Comparison of ENCODE assay signal across 24 cellular contexts in the genomic region with DNA sequence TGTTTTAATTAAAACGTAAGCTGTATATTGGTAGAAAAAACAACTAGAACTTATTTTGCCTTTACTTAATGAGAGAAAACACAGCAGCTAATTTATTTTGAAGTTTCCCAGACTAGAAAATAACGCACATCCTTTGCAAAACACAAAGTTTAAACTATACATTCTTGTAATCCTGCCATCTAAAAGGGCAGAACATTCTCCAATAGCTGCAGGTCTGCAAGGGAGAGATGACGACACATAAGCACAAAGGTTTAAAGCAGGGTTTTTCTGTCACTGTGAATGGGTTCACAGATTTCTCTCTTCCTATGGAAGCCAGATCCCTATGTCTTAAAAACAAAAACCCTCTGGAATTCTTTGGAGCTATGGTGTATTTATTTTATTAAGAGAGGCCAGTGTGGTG.
"Had no signal": no experiment of that assay in that cellular context is flagged by ENCODE, and none has a peak within 500 bp of the region (broad histone marks: within the 10 kb centered on the region; RNA-seq: fewer than 3 reads in every experiment).

No MANE protein-coding gene starts in this region.

- H3K4me3 ChIP-seq: esophagus squamous epithelium, gastrocnemius medialis, left lung, lower lobe of right lung, prostate gland, right lobe of liver, testis, tibial nerve, upper lobe of right lung, vagina had no signal

- H3K27me3 ChIP-seq: esophagus squamous epithelium, gastrocnemius medialis, left lung, right lobe of liver, testis, tibial nerve, upper lobe of right lung, vagina had no signal

- H3K27me3 Mint-ChIP-seq: dendritic cell treated with granulocyte-macrophage colony-stimulating factor and Interleukin-4, amounts not matched to agents 40 ng/mL and 50 ng/mL, for 4 days; effector memory CD8-positive, alpha-beta T cell; stimulated activated naive CD8-positive, alpha-beta T cell treated with anti-CD3 and anti-CD28 coated beads, Interleukin-15, amount 100 ng/mL, for 72 hours had no signal

- FAIRE-seq: colon, keratinocyte had no signal

- DNase-seq: effector memory CD8-positive, alpha-beta T cell; esophagus squamous epithelium; gastrocnemius medialis; glutamatergic neuron; left lung; lower lobe of right lung; naive thymus-derived CD8-positive, alpha-beta T cell; retina; right lobe of liver; stimulated activated CD4-positive, alpha-beta T cell treated with anti-CD3 and anti-CD28 coated beads, Interleukin-2, amount 100 ng/mL, for 24 hours; stimulated activated CD4-positive, alpha-beta T cell treated with anti-CD3 and anti-CD28 coated beads, Interleukin-4, amount 100 ng/mL, for 4 hours; stimulated activated naive B cell treated with anti-CD40 and anti-IgM and Interleukin-4, amounts not matched to agents 10 μg/mL and 1 μg/mL and 100 μg/mL, for 72 hours; stimulated activated naive CD8-positive, alpha-beta T cell treated with anti-CD3 and anti-CD28 coated beads, Interleukin-15, amount 100 ng/mL, for 72 hours; testis; upper lobe of right lung had no signal

- H3K4me1 ChIP-seq: esophagus squamous epithelium, gastrocnemius medialis, left lung, lower lobe of right lung, parathyroid adenoma, prostate gland, right lobe of liver, testis, tibial nerve, upper lobe of right lung had no signal

- H3K27ac Mint-ChIP-seq: dendritic cell treated with granulocyte-macrophage colony-stimulating factor and Interleukin-4, amounts not matched to agents 40 ng/mL and 50 ng/mL, for 4 days; effector memory CD8-positive, alpha-beta T cell; memory B cell; naive thymus-derived CD8-positive, alpha-beta T cell; stimulated activated naive B cell treated with anti-CD40 and anti-IgM and Interleukin-4, amounts not matched to agents 10 μg/mL and 1 μg/mL and 100 μg/mL, for 72 hours; stimulated activated naive CD8-positive, alpha-beta T cell treated with anti-CD3 and anti-CD28 coated beads, Interleukin-15, amount 100 ng/mL, for 72 hours had no signal

- H3K9ac ChIP-seq: parathyroid adenoma had no signal

- H3K36me3 Mint-ChIP-seq: memory B cell; naive thymus-derived CD8-positive, alpha-beta T cell; stimulated activated naive B cell treated with anti-CD40 and anti-IgM and Interleukin-4, amounts not matched to agents 10 μg/mL and 1 μg/mL and 100 μg/mL, for 72 hours had no signal

- ATAC-seq: effector memory CD8-positive, alpha-beta T cell; gastrocnemius medialis; left lung; lower lobe of right lung; naive thymus-derived CD8-positive, alpha-beta T cell; right lobe of liver; stimulated activated naive B cell treated with anti-CD40 and anti-IgM and Interleukin-4, amounts not matched to agents 10 μg/mL and 1 μg/mL and 100 μg/mL, for 72 hours; stimulated activated naive CD8-positive, alpha-beta T cell treated with anti-CD3 and anti-CD28 coated beads, Interleukin-15, amount 100 ng/mL, for 72 hours; upper lobe of right lung had no signal

- H3K9me3 ChIP-seq: esophagus squamous epithelium, gastrocnemius medialis, left lung, lower lobe of right lung, prostate gland, right lobe of liver, testis, tibial nerve, upper lobe of right lung, vagina had no signal

- H3K9me3 Mint-ChIP-seq: dendritic cell treated with granulocyte-macrophage colony-stimulating factor and Interleukin-4, amounts not matched to agents 40 ng/mL and 50 ng/mL, for 4 days; memory B cell; neural crest cell; stimulated activated naive B cell treated with anti-CD40 and anti-IgM and Interleukin-4, amounts not matched to agents 10 μg/mL and 1 μg/mL and 100 μg/mL, for 72 hours; stimulated activated naive CD8-positive, alpha-beta T cell treated with anti-CD3 and anti-CD28 coated beads, Interleukin-15, amount 100 ng/mL, for 72 hours had no signal

- H3K4me3 Mint-ChIP-seq: dendritic cell treated with granulocyte-macrophage colony-stimulating factor and Interleukin-4, amounts not matched to agents 40 ng/mL and 50 ng/mL, for 4 days; effector memory CD8-positive, alpha-beta T cell; memory B cell; naive thymus-derived CD8-positive, alpha-beta T cell; neural crest cell; stimulated activated naive B cell treated with anti-CD40 and anti-IgM and Interleukin-4, amounts not matched to agents 10 μg/mL and 1 μg/mL and 100 μg/mL, for 72 hours; stimulated activated naive CD8-positive, alpha-beta T cell treated with anti-CD3 and anti-CD28 coated beads, Interleukin-15, amount 100 ng/mL, for 72 hours had no signal

- H3K27ac ChIP-seq: esophagus squamous epithelium, gastrocnemius medialis, left lung, lower lobe of right lung, parathyroid adenoma, prostate gland, right lobe of liver, testis, tibial nerve, upper lobe of right lung, vagina had no signal

- H3K4me1 Mint-ChIP-seq: memory B cell; stimulated activated naive B cell treated with anti-CD40 and anti-IgM and Interleukin-4, amounts not matched to agents 10 μg/mL and 1 μg/mL and 100 μg/mL, for 72 hours; stimulated activated naive CD8-positive, alpha-beta T cell treated with anti-CD3 and anti-CD28 coated beads, Interleukin-15, amount 100 ng/mL, for 72 hours had no signal

- H3K36me3 ChIP-seq: esophagus squamous epithelium, gastrocnemius medialis, left lung, lower lobe of right lung, prostate gland, right lobe of liver, tibial nerve, upper lobe of right lung, vagina had no signal
